Comparison of ENCODE assay signal across 27 cellular contexts in the genomic region with DNA sequence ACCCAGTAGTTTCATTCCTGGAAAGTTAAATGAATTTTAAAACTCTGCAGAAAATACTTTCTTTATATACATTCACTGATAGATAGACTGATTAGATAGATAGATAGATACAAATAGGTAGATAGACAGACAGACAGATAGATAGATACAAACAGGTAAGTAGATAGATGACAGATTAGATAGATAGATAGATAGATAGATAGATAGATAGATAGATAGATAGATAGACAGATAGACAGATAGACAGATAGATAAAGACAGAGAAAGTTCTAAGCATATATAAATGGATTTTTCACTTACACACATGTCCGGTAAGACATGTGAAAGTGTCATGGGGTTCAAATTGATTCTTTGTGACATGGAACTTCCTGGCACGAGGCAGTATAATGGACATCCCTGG.
"Had no signal": no experiment of that assay in that cellular context is flagged by ENCODE, and none has a peak within 500 bp of the region (broad histone marks: within the 10 kb centered on the region; RNA-seq: fewer than 3 reads in every experiment).

No MANE protein-coding gene starts in this region.

- H3K9me3 ChIP-seq: colonic mucosa, esophagus muscularis mucosa, esophagus squamous epithelium, gastrocnemius medialis, heart left ventricle had no signal

- H3K36me3 ChIP-seq: colonic mucosa, esophagus muscularis mucosa, esophagus squamous epithelium, gastrocnemius medialis, gastroesophageal sphincter, heart left ventricle, heart right ventricle had no signal

- H3K4me1 ChIP-seq: colonic mucosa, esophagus muscularis mucosa, esophagus squamous epithelium, foreskin keratinocyte, gastrocnemius medialis, gastroesophageal sphincter, heart left ventricle, heart right ventricle had no signal

- H3K4me3 ChIP-seq: colonic mucosa, coronary artery, dorsolateral prefrontal cortex, esophagus muscularis mucosa, esophagus squamous epithelium, gastrocnemius medialis, gastroesophageal sphincter, heart left ventricle, heart right ventricle had no signal

- FAIRE-seq: colon, endometrium, endothelial cell of umbilical vein, frontal cortex had no signal

- H3K27ac ChIP-seq: colonic mucosa, coronary artery, dorsolateral prefrontal cortex, epithelial cell of prostate, esophagus muscularis mucosa, esophagus squamous epithelium, foreskin keratinocyte, gastrocnemius medialis, gastroesophageal sphincter, heart left ventricle, heart right ventricle had no signal

- ATAC-seq: effector memory CD8-positive, alpha-beta T cell; esophagus mucosa; foreskin keratinocyte; gastrocnemius medialis; gastroesophageal sphincter; heart left ventricle; heart right ventricle had no signal

- DNase-seq: colonic mucosa; cortex of kidney; dermis blood vessel endothelial cell; effector CD4-positive, alpha-beta T cell; effector CD8-positive, alpha-beta T cell; effector memory CD4-positive, alpha-beta T cell; effector memory CD8-positive, alpha-beta T cell; endodermal cell; erythroblast; esophagus squamous epithelium; foreskin fibroblast; foreskin keratinocyte; foreskin melanocyte; gastrocnemius medialis; glutamatergic neuron; heart left ventricle; heart right ventricle had no signal

- H3K27me3 ChIP-seq: colonic mucosa, dorsolateral prefrontal cortex, esophagus muscularis mucosa, esophagus squamous epithelium, foreskin keratinocyte, gastrocnemius medialis, gastroesophageal sphincter, heart left ventricle, heart right ventricle had no signal
